In the genomic region with DNA sequence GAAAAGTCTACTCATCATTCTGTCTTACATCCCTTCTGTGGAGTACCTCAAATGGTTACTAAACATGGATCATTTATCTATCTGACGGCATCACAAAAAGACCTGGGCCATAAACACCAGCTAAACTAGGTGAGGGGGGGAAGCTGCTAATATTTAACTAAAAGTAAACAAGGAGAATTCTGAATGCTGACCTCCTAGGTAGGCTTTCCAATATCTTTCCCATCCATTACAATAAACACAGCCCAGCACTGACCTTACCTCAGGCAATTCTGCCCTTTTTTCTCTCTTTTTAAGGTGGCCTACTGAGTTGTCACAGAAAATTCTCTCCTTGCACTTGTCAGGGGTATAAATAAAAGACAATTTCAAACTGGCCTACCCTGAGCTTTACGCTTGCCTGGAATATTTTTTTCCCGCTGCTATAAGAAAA, we compare ENCODE assay signal across 1 cellular context.
A peak's percentile ranks its signal among the peaks of the same experiment; 100 is the strongest.
TF ChIP-seq lines count a peak whose summit lies in the region.

No MANE protein-coding gene starts in this region.

TF ChIP-seq in HepG2, 621 proteins besides CTCF, POLR2A, EP300 and RAD21 (continued from another document and continues in another):
- TF ChIP-seq DNMT1 (CRISPR knock-in tag; IDR thresholded peaks at IDR 0.05) (no peak), KLF9 (CRISPR knock-in tag; IDR thresholded peaks at IDR 0.05; ENCODE audit: low read depth) (no peak), ZNF547 (CRISPR knock-in tag; IDR thresholded peaks at IDR 0.05) (no peak), SMAD9 (CRISPR knock-in tag; IDR thresholded peaks at IDR 0.05) (no peak), RARA (CRISPR knock-in tag; IDR thresholded peaks at IDR 0.05) (peak; percentile 82), SP140L (CRISPR knock-in tag; IDR thresholded peaks at IDR 0.05; ENCODE audit: borderline replicate concordance) (no peak), ZNF746 (CRISPR knock-in tag; IDR thresholded peaks at IDR 0.05) (no peak), ZNF496 (CRISPR knock-in tag; IDR thresholded peaks at IDR 0.05; ENCODE audit: insufficient replicate concordance) (no peak), XBP1 (CRISPR knock-in tag; IDR thresholded peaks at IDR 0.05) (no peak), MIER3 (CRISPR knock-in tag; IDR thresholded peaks at IDR 0.05; ENCODE audit: borderline replicate concordance) (no peak), PHF21A (CRISPR knock-in tag; IDR thresholded peaks at IDR 0.05) (peak; percentile 88), ZFP36L1 (CRISPR knock-in tag; IDR thresholded peaks at IDR 0.05) (no peak), YEATS2 (CRISPR knock-in tag; IDR thresholded peaks at IDR 0.05; ENCODE audit: borderline replicate concordance) (no peak), MEIS2 (CRISPR knock-in tag; IDR thresholded peaks at IDR 0.05) (no peak), ZNF256 (CRISPR knock-in tag; conservative IDR thresholded peaks at IDR 0.05) (no peak), TAF1 (CRISPR knock-in tag; IDR thresholded peaks at IDR 0.05) (no peak), SOX5 (CRISPR knock-in tag; IDR thresholded peaks at IDR 0.05; ENCODE audit: borderline replicate concordance) (peak; percentile 79; the same call in 1 of the 2 replicates), ZNF143 (CRISPR knock-in tag; IDR thresholded peaks at IDR 0.05) (no peak), ZNF720 (CRISPR knock-in tag; IDR thresholded peaks at IDR 0.05) (no peak), ZNF792 (CRISPR knock-in tag; IDR thresholded peaks at IDR 0.05) (no peak), IKZF1 (IDR thresholded peaks at IDR 0.05) (no peak), KAT8 (CRISPR knock-in tag; IDR thresholded peaks at IDR 0.05) (peak; percentile 32; the same call in 1 of the 2 replicates), GATA4 (IDR thresholded peaks at IDR 0.05; ENCODE audit: borderline replicate concordance, low read depth) (no peak), PHB2 (IDR thresholded peaks at IDR 0.05; ENCODE audit: partially characterized antibody) (no peak), KDM5A (IDR thresholded peaks at IDR 0.05; ENCODE audit: borderline replicate concordance, low read length) (no peak; the same call in 1 of the 2 replicates), ZNF615 (CRISPR knock-in tag; IDR thresholded peaks at IDR 0.05; ENCODE audit: borderline replicate concordance) (no peak), ZNF224 (CRISPR knock-in tag; IDR thresholded peaks at IDR 0.05) (no peak), ZFYVE20 (CRISPR knock-in tag; IDR thresholded peaks at IDR 0.05; ENCODE audit: borderline replicate concordance, low read depth) (no peak), EHMT2 (IDR thresholded peaks at IDR 0.05; ENCODE audit: borderline replicate concordance, low read depth, low read length) (no peak), SIX1 (CRISPR knock-in tag; IDR thresholded peaks at IDR 0.05; ENCODE audit: borderline replicate concordance) (no peak), ZNF317 (CRISPR knock-in tag; IDR thresholded peaks at IDR 0.05) (peak; percentile 80; the same call in 1 of the 2 replicates), ZNF44 (CRISPR knock-in tag; IDR thresholded peaks at IDR 0.05) (no peak), KDM1A (CRISPR knock-in tag; IDR thresholded peaks at IDR 0.05) (no peak), WIZ (CRISPR knock-in tag; IDR thresholded peaks at IDR 0.05) (no peak), MIXL1 (CRISPR knock-in tag; IDR thresholded peaks at IDR 0.05) (peak; percentile 82), ZNF644 (CRISPR knock-in tag; IDR thresholded peaks at IDR 0.05; ENCODE audit: low read depth) (0 out of 2 replicates have a peak, but pooled peaks have one; percentile 22), ZNF777 (CRISPR knock-in tag; IDR thresholded peaks at IDR 0.05) (no peak), HES4 (CRISPR knock-in tag; IDR thresholded peaks at IDR 0.05; ENCODE audit: borderline replicate concordance) (no peak), KMT2A (CRISPR knock-in tag; IDR thresholded peaks at IDR 0.05) (no peak), FOXJ3 (CRISPR knock-in tag; IDR thresholded peaks at IDR 0.05; ENCODE audit: borderline replicate concordance) (peak; percentile 51; the same call in 1 of the 2 replicates), ZNF10 (CRISPR knock-in tag; IDR thresholded peaks at IDR 0.05; ENCODE audit: borderline replicate concordance, low read depth) (no peak)
- TF ChIP-seq, protein P1, sequence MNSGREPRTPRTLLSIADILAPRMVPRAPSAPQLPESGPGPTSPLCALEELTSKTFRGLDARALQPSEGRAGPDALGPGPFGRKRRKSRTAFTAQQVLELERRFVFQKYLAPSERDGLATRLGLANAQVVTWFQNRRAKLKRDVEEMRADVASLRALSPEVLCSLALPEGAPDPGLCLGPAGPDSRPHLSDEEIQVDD (CRISPR knock-in tag; IDR thresholded peaks at IDR 0.05; ENCODE audit: borderline replicate concordance) = no peak
- TF ChIP-seq, protein P2, sequence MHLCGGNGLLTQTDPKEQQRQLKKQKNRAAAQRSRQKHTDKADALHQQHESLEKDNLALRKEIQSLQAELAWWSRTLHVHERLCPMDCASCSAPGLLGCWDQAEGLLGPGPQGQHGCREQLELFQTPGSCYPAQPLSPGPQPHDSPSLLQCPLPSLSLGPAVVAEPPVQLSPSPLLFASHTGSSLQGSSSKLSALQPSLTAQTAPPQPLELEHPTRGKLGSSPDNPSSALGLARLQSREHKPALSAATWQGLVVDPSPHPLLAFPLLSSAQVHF (CRISPR knock-in tag; IDR thresholded peaks at IDR 0.05) = no peak
- TF ChIP-seq, protein P3, sequence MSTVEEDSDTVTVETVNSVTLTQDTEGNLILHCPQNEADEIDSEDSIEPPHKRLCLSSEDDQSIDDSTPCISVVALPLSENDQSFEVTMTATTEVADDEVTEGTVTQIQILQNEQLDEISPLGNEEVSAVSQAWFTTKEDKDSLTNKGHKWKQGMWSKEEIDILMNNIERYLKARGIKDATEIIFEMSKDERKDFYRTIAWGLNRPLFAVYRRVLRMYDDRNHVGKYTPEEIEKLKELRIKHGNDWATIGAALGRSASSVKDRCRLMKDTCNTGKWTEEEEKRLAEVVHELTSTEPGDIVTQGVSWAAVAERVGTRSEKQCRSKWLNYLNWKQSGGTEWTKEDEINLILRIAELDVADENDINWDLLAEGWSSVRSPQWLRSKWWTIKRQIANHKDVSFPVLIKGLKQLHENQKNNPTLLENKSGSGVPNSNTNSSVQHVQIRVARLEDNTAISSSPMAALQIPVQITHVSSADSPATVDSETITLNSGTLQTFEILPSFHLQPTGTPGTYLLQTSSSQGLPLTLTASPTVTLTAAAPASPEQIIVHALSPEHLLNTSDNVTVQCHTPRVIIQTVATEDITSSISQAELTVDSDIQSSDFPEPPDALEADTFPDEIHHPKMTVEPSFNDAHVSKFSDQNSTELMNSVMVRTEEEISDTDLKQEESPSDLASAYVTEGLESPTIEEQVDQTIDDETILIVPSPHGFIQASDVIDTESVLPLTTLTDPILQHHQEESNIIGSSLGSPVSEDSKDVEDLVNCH (CRISPR knock-in tag; IDR thresholded peaks at IDR 0.05) = no peak
- TF ChIP-seq, protein P4, sequence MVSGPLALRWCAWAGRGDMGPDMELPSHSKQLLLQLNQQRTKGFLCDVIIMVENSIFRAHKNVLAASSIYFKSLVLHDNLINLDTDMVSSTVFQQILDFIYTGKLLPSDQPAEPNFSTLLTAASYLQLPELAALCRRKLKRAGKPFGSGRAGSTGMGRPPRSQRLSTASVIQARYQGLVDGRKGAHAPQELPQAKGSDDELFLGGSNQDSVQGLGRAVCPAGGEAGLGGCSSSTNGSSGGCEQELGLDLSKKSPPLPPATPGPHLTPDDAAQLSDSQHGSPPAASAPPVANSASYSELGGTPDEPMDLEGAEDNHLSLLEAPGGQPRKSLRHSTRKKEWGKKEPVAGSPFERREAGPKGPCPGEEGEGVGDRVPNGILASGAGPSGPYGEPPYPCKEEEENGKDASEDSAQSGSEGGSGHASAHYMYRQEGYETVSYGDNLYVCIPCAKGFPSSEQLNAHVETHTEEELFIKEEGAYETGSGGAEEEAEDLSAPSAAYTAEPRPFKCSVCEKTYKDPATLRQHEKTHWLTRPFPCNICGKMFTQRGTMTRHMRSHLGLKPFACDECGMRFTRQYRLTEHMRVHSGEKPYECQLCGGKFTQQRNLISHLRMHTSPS (CRISPR knock-in tag; IDR thresholded peaks at IDR 0.05; ENCODE audit: low read depth) = no peak
- TF ChIP-seq, protein P5, sequence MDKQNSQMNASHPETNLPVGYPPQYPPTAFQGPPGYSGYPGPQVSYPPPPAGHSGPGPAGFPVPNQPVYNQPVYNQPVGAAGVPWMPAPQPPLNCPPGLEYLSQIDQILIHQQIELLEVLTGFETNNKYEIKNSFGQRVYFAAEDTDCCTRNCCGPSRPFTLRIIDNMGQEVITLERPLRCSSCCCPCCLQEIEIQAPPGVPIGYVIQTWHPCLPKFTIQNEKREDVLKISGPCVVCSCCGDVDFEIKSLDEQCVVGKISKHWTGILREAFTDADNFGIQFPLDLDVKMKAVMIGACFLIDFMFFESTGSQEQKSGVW (CRISPR knock-in tag; IDR thresholded peaks at IDR 0.05; ENCODE audit: borderline replicate concordance) = no peak
- TF ChIP-seq, protein P6, sequence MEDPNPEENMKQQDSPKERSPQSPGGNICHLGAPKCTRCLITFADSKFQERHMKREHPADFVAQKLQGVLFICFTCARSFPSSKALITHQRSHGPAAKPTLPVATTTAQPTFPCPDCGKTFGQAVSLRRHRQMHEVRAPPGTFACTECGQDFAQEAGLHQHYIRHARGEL (CRISPR knock-in tag; IDR thresholded peaks at IDR 0.05) = no peak
- TF ChIP-seq, protein P7, sequence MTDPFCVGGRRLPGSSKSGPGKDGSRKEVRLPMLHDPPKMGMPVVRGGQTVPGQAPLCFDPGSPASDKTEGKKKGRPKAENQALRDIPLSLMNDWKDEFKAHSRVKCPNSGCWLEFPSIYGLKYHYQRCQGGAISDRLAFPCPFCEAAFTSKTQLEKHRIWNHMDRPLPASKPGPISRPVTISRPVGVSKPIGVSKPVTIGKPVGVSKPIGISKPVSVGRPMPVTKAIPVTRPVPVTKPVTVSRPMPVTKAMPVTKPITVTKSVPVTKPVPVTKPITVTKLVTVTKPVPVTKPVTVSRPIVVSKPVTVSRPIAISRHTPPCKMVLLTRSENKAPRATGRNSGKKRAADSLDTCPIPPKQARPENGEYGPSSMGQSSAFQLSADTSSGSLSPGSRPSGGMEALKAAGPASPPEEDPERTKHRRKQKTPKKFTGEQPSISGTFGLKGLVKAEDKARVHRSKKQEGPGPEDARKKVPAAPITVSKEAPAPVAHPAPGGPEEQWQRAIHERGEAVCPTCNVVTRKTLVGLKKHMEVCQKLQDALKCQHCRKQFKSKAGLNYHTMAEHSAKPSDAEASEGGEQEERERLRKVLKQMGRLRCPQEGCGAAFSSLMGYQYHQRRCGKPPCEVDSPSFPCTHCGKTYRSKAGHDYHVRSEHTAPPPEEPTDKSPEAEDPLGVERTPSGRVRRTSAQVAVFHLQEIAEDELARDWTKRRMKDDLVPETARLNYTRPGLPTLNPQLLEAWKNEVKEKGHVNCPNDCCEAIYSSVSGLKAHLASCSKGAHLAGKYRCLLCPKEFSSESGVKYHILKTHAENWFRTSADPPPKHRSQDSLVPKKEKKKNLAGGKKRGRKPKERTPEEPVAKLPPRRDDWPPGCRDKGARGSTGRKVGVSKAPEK (CRISPR knock-in tag; IDR thresholded peaks at IDR 0.05; ENCODE audit: borderline replicate concordance) = no peak
- TF ChIP-seq, protein P8, sequence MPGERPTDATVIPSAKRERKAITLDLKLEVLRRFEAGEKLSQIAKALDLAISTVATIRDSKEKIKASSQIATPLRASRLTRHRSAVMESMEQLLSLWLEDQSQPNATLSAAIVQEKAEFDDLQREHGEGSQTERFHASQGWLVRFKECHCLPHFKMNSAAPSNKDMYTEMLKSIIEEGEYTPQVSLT (CRISPR knock-in tag; IDR thresholded peaks at IDR 0.05; ENCODE audit: borderline replicate concordance, low read depth) = no peak
- TF ChIP-seq, protein P9, sequence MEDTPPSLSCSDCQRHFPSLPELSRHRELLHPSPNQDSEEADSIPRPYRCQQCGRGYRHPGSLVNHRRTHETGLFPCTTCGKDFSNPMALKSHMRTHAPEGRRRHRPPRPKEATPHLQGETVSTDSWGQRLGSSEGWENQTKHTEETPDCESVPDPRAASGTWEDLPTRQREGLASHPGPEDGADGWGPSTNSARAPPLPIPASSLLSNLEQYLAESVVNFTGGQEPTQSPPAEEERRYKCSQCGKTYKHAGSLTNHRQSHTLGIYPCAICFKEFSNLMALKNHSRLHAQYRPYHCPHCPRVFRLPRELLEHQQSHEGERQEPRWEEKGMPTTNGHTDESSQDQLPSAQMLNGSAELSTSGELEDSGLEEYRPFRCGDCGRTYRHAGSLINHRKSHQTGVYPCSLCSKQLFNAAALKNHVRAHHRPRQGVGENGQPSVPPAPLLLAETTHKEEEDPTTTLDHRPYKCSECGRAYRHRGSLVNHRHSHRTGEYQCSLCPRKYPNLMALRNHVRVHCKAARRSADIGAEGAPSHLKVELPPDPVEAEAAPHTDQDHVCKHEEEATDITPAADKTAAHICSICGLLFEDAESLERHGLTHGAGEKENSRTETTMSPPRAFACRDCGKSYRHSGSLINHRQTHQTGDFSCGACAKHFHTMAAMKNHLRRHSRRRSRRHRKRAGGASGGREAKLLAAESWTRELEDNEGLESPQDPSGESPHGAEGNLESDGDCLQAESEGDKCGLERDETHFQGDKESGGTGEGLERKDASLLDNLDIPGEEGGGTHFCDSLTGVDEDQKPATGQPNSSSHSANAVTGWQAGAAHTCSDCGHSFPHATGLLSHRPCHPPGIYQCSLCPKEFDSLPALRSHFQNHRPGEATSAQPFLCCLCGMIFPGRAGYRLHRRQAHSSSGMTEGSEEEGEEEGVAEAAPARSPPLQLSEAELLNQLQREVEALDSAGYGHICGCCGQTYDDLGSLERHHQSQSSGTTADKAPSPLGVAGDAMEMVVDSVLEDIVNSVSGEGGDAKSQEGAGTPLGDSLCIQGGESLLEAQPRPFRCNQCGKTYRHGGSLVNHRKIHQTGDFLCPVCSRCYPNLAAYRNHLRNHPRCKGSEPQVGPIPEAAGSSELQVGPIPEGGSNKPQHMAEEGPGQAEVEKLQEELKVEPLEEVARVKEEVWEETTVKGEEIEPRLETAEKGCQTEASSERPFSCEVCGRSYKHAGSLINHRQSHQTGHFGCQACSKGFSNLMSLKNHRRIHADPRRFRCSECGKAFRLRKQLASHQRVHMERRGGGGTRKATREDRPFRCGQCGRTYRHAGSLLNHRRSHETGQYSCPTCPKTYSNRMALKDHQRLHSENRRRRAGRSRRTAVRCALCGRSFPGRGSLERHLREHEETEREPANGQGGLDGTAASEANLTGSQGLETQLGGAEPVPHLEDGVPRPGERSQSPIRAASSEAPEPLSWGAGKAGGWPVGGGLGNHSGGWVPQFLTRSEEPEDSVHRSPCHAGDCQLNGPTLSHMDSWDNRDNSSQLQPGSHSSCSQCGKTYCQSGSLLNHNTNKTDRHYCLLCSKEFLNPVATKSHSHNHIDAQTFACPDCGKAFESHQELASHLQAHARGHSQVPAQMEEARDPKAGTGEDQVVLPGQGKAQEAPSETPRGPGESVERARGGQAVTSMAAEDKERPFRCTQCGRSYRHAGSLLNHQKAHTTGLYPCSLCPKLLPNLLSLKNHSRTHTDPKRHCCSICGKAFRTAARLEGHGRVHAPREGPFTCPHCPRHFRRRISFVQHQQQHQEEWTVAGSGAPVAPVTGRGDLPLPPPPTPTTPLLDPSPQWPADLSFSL (CRISPR knock-in tag; IDR thresholded peaks at IDR 0.05) = no peak
- TF ChIP-seq, protein P10, sequence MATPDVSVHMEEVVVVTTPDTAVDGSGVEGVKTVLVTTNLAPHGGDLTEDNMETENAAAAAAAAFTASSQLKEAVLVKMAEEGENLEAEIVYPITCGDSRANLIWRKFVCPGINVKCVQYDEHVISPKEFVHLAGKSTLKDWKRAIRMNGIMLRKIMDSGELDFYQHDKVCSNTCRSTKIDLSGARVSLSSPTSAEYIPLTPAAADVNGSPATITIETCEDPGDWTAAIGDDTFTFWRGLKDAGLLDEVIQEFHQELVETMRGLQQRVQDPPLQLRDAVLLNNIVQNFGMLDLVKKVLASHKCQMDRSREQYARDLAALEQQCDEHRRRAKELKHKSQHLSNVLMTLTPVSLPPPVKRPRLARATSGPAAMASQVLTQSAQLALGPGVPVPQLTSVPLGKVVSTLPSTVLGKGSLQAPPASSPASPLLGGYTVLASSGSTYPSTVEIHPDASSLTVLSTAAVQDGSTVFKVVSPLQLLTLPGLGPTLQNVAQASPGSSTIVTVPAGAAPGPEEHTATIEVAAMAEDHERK (CRISPR knock-in tag; IDR thresholded peaks at IDR 0.05; ENCODE audit: low read depth) = no peak
